ENCODE assay signal across 8 cellular contexts in the genomic region with DNA sequence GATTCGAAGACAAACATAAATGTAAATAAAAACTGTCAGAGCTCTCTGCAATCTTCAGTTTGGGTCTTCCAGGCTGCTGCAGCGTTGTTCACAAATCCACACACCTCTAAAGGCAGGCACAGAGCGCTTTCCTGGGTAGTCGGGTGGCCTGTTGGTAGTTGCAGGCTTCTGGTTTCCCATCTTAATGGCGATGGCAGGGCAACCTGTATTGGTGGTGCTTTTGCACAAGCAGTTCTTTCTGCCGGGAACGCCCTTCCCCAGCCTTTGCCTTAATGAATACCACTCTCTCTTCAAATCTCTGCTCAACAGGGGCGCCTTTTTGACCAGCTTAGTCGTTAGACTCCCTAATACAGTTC. TPM values are rescaled to one million over a fixed set of nuclear protein-coding genes. Genes with fewer than 3 reads are reported as not detected.
DNase-seq lines count a peak whose midpoint lies in the region; ATAC-seq and TF ChIP-seq lines count a peak whose summit lies in the region.

No MANE protein-coding gene starts in this region.

- no peak for ATAC-seq in activated CD8-positive, alpha-beta T cell treated with anti-CD3 and anti-CD28 coated beads for 36 hours
- ATAC-seq in heart right ventricle (peak in 5 of 8 donors; percentile 24 to 34 (median 31)), GM19351 (IDR thresholded peaks at IDR 0.05; ENCODE audit: unreplicated experiment) (no peak), HG02798 (IDR thresholded peaks at IDR 0.05; ENCODE audit: poor library complexity, unreplicated experiment) (no peak)

- CTCF ChIA-PET in activated CD8-positive, alpha-beta T cell treated with anti-CD3 and anti-CD28 coated beads for 36 hours (lab: Charles Lee): interaction anchor here (1.0 to 1.2 kb wide), 3 partner anchors 30 to 144 kb away, joined by 3 read pairs; no protein-coding TSS in a partner anchor

- H3K36me3 ChIP-seq in HUES64 (ENCODE audit: insufficient read depth, low read length) (peaks cover 13% of the 10 kb centered on the region; the same call in 1 of the 2 replicates), heart right ventricle (peaks cover 0 to 17% (median 3%) of the 10 kb centered on the region in 9 donors)

- H3K27ac Mint-ChIP-seq in activated CD8-positive, alpha-beta T cell treated with anti-CD3 and anti-CD28 coated beads for 36 hours: peak overlapping the region; percentile 95

- H3K36me3 Mint-ChIP-seq in activated CD8-positive, alpha-beta T cell treated with anti-CD3 and anti-CD28 coated beads for 36 hours (ENCODE audit: low read depth): peaks cover 1% of the 10 kb centered on the region

- H3K27ac ChIP-seq in HUES64 (ENCODE audit: low read depth, low read length): peak overlapping the region; percentile 92
- H3K27ac ChIP-seq in heart right ventricle: peak overlapping the region; percentile 44 to 92 (median 86)

- 34% methylated on average over 8 of the region's 9 CpGs for WGBS in HUES64
- 29 to 30% methylated on average over 9 of the region's 9 CpGs for WGBS in heart right ventricle, 2 donors

- intact Hi-C loops in activated CD8-positive, alpha-beta T cell treated with anti-CD3 and anti-CD28 coated beads for 36 hours (cut with micrococcal nuclease): no loop called here
- intact Hi-C loops in heart right ventricle (cut with DNase I): loop anchor here in 4 of 10 donors (5.0 to 10.0 kb wide), 3 partner anchors 53 to 133 kb away; partner anchors contain the start of gene SRSF6 (in 1 of the 4)

- peaks cover 11% of the 10 kb centered on the region for H3K4me1 Mint-ChIP-seq in activated CD8-positive, alpha-beta T cell treated with anti-CD3 and anti-CD28 coated beads for 36 hours (ENCODE audit: low read depth)

- peak overlapping the region; percentile 93 for H3K9ac ChIP-seq in HUES64 (ENCODE audit: low read depth, low read length)

- H3K27me3 Mint-ChIP-seq in activated CD8-positive, alpha-beta T cell treated with anti-CD3 and anti-CD28 coated beads for 36 hours: no peaks in the 10 kb centered on the region

- DNase-seq in COLO829 (ENCODE audit: low spot score): peak; percentile 21
- peak; percentile 30 for DNase-seq in activated CD8-positive, alpha-beta T cell treated with anti-CD3 and anti-CD28 coated beads for 36 hours
- DNase-seq in heart right ventricle: peak in 1 of 2 donors; percentile 10
- DNase-seq in putamen (ENCODE audit: low spot score): peak; percentile 30
- no peak for DNase-seq in effector CD4-positive, alpha-beta T cell

- TF ChIP-seq CTCF in activated CD8-positive, alpha-beta T cell treated with anti-CD3 and anti-CD28 coated beads for 36 hours (IDR thresholded peaks at IDR 0.05): no peak
- TF ChIP-seq CTCF in heart right ventricle (IDR thresholded peaks at IDR 0.05): no peak

- H3K27me3 ChIP-seq in HUES64 (ENCODE audit: insufficient read depth, low read length) (no peaks in the 10 kb centered on the region), heart right ventricle (no peaks in the 10 kb centered on the region)

- POLR2A ChIA-PET in activated CD8-positive, alpha-beta T cell treated with anti-CD3 and anti-CD28 coated beads for 36 hours (lab: Charles Lee): interaction anchor here (0.7 to 1.6 kb wide), 5 partner anchors 81 to 326 kb away, joined by 3 to 8 read pairs (median 3); partner anchors contain the start of gene SRSF6

- no peaks in the 10 kb centered on the region for H3K9me3 Mint-ChIP-seq in activated CD8-positive, alpha-beta T cell treated with anti-CD3 and anti-CD28 coated beads for 36 hours

- peak overlapping the region; percentile 85 for H3K4me3 Mint-ChIP-seq in activated CD8-positive, alpha-beta T cell treated with anti-CD3 and anti-CD28 coated beads for 36 hours

- H3K4me3 ChIP-seq in HUES64 (ENCODE audit: low read length) (peak overlapping the region; percentile 86), heart right ventricle (peak overlapping the region; percentile 60 to 97 (median 90))

- H3K9me3 ChIP-seq in HUES64 (ENCODE audit: insufficient read depth, low read depth, low read length) (no peaks in the 10 kb centered on the region), heart right ventricle (no peaks in the 10 kb centered on the region)

- H3K4me1 ChIP-seq in HUES64 (ENCODE audit: insufficient read depth, low read length) (no peaks in the 10 kb centered on the region; the same call in 1 of the 2 replicates), heart right ventricle (peaks cover 0 to 20% (median 13%) of the 10 kb centered on the region in 9 donors)

RNA-seq across cellular contexts. Expression of gene IFT52, which starts 0.7 kb away (rescaled TPM):
- 38.2 TPM for polyA plus RNA-seq in HUES64 (2013, experiment 1 of 2)
- 44.3 TPM for polyA plus RNA-seq in HUES64 (2013, experiment 2 of 2)
- total RNA-seq in activated CD8-positive, alpha-beta T cell treated with anti-CD3 and anti-CD28 coated beads for 36 hours: 10 to 100 TPM; 14.2 to 15.7 TPM
- 1 to 10 TPM; 5.2 to 8.0 (median 6.8) TPM for total RNA-seq in heart right ventricle
- polyA plus RNA-seq in heart right ventricle: 1 to 10 TPM; 8.0 to 8.9 TPM

RNA-seq across cellular contexts. Expression of gene SGK2, which starts 31.2 kb away (rescaled TPM):
- polyA plus RNA-seq in HUES64 (2013, experiment 1 of 2): not detected
- polyA plus RNA-seq in HUES64 (2013, experiment 2 of 2): 0.57 TPM
- under 1 TPM; 0.16 to 0.50 TPM for total RNA-seq in activated CD8-positive, alpha-beta T cell treated with anti-CD3 and anti-CD28 coated beads for 36 hours
- total RNA-seq in heart right ventricle: 1 to 10 TPM in 2 of 10 donors, under 1 TPM in 5, not detected in 3; 0.09 to 3.1 (median 0.29) TPM
- polyA plus RNA-seq in heart right ventricle: 1 to 10 TPM in 1 of 2 donors, under 1 TPM in 1; 0.45 to 1.4 TPM

Comparison
In these comparisons a context has a peak if more than half of its experiments do, and no peak if none do; other contexts are left out.
1. ATAC-seq: peak in heart right ventricle (5 of 8); none in activated CD8-positive, alpha-beta T cell treated with anti-CD3 and anti-CD28 coated beads for 36 hours (single experiment), GM19351 (single experiment) and HG02798 (single experiment).